Comparison of ENCODE assay signal across 8 cellular contexts in the genomic region with DNA sequence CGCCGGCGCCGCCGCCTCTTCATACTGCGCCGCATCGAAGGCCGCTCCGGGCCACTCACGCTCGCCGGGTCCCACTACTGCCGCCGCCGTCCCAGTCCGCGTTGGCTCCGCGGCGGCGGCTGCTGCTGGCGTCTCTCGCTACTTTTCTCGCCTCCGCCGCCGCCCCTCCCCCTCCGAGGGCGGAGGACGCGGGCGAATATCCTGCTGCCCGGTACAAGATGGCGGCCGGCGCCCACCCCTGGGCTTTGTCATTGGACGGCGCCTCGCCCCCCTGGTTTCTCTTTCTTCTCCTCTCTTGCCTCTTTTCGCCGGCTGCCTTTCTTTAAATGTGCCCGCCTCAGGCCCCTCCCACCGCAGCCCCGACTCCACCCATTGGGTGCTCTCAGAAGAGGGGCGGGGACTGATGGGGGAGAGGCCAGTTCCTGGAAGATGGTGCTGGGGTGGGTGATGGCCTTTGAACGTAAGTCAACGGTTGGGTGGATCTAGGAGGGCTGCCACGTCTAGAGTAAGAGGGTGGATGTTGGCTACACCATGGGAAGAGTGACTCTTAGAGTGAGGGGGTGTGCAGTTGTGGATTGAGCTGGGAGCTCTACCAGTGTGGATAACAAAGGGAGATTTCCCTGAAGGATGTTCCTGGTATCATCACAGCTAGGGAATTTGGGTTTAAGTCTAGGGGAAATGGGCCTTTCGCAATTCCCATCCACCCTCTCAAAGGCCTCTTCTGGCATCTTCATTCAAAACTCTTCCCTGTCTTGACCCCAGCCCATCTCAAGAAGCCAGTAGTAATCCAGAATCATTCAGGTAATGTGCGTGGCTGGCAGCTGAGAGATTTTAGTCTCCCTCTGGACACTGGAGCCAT. TPM values are rescaled to one million over a fixed set of nuclear protein-coding genes. Genes with fewer than 3 reads are reported as not detected.
DNase-seq lines count a peak whose midpoint lies in the region; ATAC-seq and TF ChIP-seq lines count a peak whose summit lies in the region.

A gene (minus strand): TSS at position 297 of the 859 bp plus-strand sequence. CDS start 262 bp downstream, at position 35.

- peak within 1 kb of the TSS; percentile 93 for H3K9ac ChIP-seq in GM23248

- in situ Hi-C loops in GM23248 (cut with MboI) = no loop called here

- peaks cover 10% of the 10 kb centered on the region for H3K4me1 Mint-ChIP-seq in activated T-helper 17 cell treated with anti-CD3 and anti-CD28 coated beads, Interleukin-2, amount 50 U/mL, for 72 hours
- H3K4me1 Mint-ChIP-seq in nephron = peaks cover 16% of the 10 kb centered on the region
- peaks cover 36% of the 10 kb centered on the region for H3K4me1 Mint-ChIP-seq in stimulated activated naive CD8-positive, alpha-beta T cell treated with anti-CD3 and anti-CD28 coated beads, Interleukin-15, Interleukin-2, amounts not matched to agents 100 ng/mL and 50 ng/mL, for 24 hours (ENCODE audit: low read depth)

- DNase-seq in DMS79 treated with DMSO at 0.1 percent for 48 hours (lab: John Stamatoyannopoulos, UW) (peak; percentile 86), GM23248 (peak; percentile 98), LHCN-M2 (ENCODE audit: low read depth) (peak; percentile 97), RWPE1 (ENCODE audit: low spot score) (peak; percentile 90), fibroblast of peridontal ligament (ENCODE audit: extremely low read depth) (peak; percentile 93)

- ATAC-seq in activated T-helper 17 cell treated with anti-CD3 and anti-CD28 coated beads, Interleukin-2, amount 50 U/mL, for 72 hours (replicated peaks) = peak; percentile 84

- H3K27me3 ChIP-seq in GM23248 (replicated peaks; ENCODE audit: insufficient read depth) = no peaks in the 10 kb centered on the region

- peaks cover 34% of the 10 kb centered on the region for H3K79me2 ChIP-seq in GM23248 (ENCODE audit: insufficient read depth)

- H3K9me3 Mint-ChIP-seq in activated T-helper 17 cell treated with anti-CD3 and anti-CD28 coated beads, Interleukin-2, amount 50 U/mL, for 72 hours = no peaks in the 10 kb centered on the region
- peaks cover 5% of the 10 kb centered on the region for H3K9me3 Mint-ChIP-seq in nephron
- no peaks in the 10 kb centered on the region for H3K9me3 Mint-ChIP-seq in stimulated activated naive CD8-positive, alpha-beta T cell treated with anti-CD3 and anti-CD28 coated beads, Interleukin-15, Interleukin-2, amounts not matched to agents 100 ng/mL and 50 ng/mL, for 24 hours

- no peak for TF ChIP-seq CTCF in RWPE1 (conservative IDR thresholded peaks at IDR 0.05; ENCODE audit: low read depth)
- no peak for TF ChIP-seq CTCF in nephron (IDR thresholded peaks at IDR 0.05; ENCODE audit: unreplicated experiment in 3 of 3)

- peak within 1 kb of the TSS; percentile 97 for H3K4me2 ChIP-seq in GM23248 (ENCODE audit: unreplicated experiment)

- WGBS in GM23248 (ENCODE audit: low coverage in 1 of 2, low lambda C conversion rate in 2 of 2, missing lambda C conversion rate in 2 of 2), 2 experiments = 3 to 13% methylated on average over 12 to 51 of the region's 51 CpGs

- peaks cover 53% of the 10 kb centered on the region for H3F3A ChIP-seq in GM23248 (ENCODE audit: insufficient read depth)

- H3K27ac Mint-ChIP-seq in activated T-helper 17 cell treated with anti-CD3 and anti-CD28 coated beads, Interleukin-2, amount 50 U/mL, for 72 hours = peak within 1 kb of the TSS; percentile 93
- H3K27ac Mint-ChIP-seq in nephron = peak within 1 kb of the TSS; percentile 87 to 94 (median 90)
- peak within 1 kb of the TSS; percentile 89 for H3K27ac Mint-ChIP-seq in stimulated activated naive CD8-positive, alpha-beta T cell treated with anti-CD3 and anti-CD28 coated beads, Interleukin-15, Interleukin-2, amounts not matched to agents 100 ng/mL and 50 ng/mL, for 24 hours

- H3K27me3 Mint-ChIP-seq in activated T-helper 17 cell treated with anti-CD3 and anti-CD28 coated beads, Interleukin-2, amount 50 U/mL, for 72 hours = no peaks in the 10 kb centered on the region
- no peaks in the 10 kb centered on the region for H3K27me3 Mint-ChIP-seq in nephron (ENCODE audit: low read depth)
- H3K27me3 Mint-ChIP-seq in stimulated activated naive CD8-positive, alpha-beta T cell treated with anti-CD3 and anti-CD28 coated beads, Interleukin-15, Interleukin-2, amounts not matched to agents 100 ng/mL and 50 ng/mL, for 24 hours = no peaks in the 10 kb centered on the region

- H3K9me3 ChIP-seq in GM23248 (ENCODE audit: low read depth) = no peaks in the 10 kb centered on the region

- H3K4me3 ChIP-seq in GM23248 = peak within 1 kb of the TSS; percentile 100

- peak within 1 kb of the TSS; percentile 66 for H2AFZ ChIP-seq in GM23248

- H3K9me2 ChIP-seq in GM23248 (ENCODE audit: insufficient read depth) = no peaks in the 10 kb centered on the region

- peaks cover 8% of the 10 kb centered on the region for H3K36me3 Mint-ChIP-seq in activated T-helper 17 cell treated with anti-CD3 and anti-CD28 coated beads, Interleukin-2, amount 50 U/mL, for 72 hours (ENCODE audit: low read depth)
- H3K36me3 Mint-ChIP-seq in nephron (ENCODE audit: low read depth) = no peaks in the 10 kb centered on the region
- H3K36me3 Mint-ChIP-seq in stimulated activated naive CD8-positive, alpha-beta T cell treated with anti-CD3 and anti-CD28 coated beads, Interleukin-15, Interleukin-2, amounts not matched to agents 100 ng/mL and 50 ng/mL, for 24 hours (ENCODE audit: low read depth) = no peaks in the 10 kb centered on the region

- CTCF ChIA-PET in RWPE1 (lab: Yijun Ruan, JAX) = interaction anchor here (0.5 to 3.0 kb wide), 13 partner anchors 43 to 581 kb away, joined by 3 to 30 read pairs (median 4); no protein-coding TSS in a partner anchor

- H3K36me3 ChIP-seq in GM23248 (ENCODE audit: low read depth) = peaks cover 21% of the 10 kb centered on the region

- H3K4me3 Mint-ChIP-seq in activated T-helper 17 cell treated with anti-CD3 and anti-CD28 coated beads, Interleukin-2, amount 50 U/mL, for 72 hours = peak within 1 kb of the TSS; percentile 81
- peak within 1 kb of the TSS; percentile 86 to 93 (median 93) for H3K4me3 Mint-ChIP-seq in nephron
- peak within 1 kb of the TSS; percentile 94 for H3K4me3 Mint-ChIP-seq in stimulated activated naive CD8-positive, alpha-beta T cell treated with anti-CD3 and anti-CD28 coated beads, Interleukin-15, Interleukin-2, amounts not matched to agents 100 ng/mL and 50 ng/mL, for 24 hours

- no peaks in the 10 kb centered on the region for H4K20me1 ChIP-seq in GM23248 (ENCODE audit: insufficient read depth)

- H3K4me1 ChIP-seq in GM23248 (ENCODE audit: insufficient read depth) = peaks cover 31% of the 10 kb centered on the region

- POLR2A ChIA-PET in RWPE1 (lab: Yijun Ruan, JAX; ENCODE audit: low non-redundant PET) = no interaction called here

- peak within 1 kb of the TSS; percentile 83 for H3K27ac ChIP-seq in GM23248
- peak within 1 kb of the TSS; percentile 74 for H3K27ac ChIP-seq in RWPE1

RNA-seq across cellular contexts. Expression of the gene that starts here (rescaled TPM):
- 77.6 and 124 TPM in 2 replicates for total RNA-seq in GM23248 (2014; rRNA removed; shearing (Covaris generic))
- 23.1 and 29.8 TPM in 2 replicates for polyA plus RNA-seq in GM23248 (2016; fragmentation: Nextera tagmentation; extraction: Ambion mirVana)
- total RNA-seq in LHCN-M2 (2014; rRNA removed) = 44.4 and 54.9 TPM in 2 replicates
- polyA plus RNA-seq in LHCN-M2 (2012) = 26.7 TPM
- 10 to 100 TPM; 19.4 to 28.5 TPM for total RNA-seq in activated T-helper 17 cell treated with anti-CD3 and anti-CD28 coated beads, Interleukin-2, amount 50 U/mL, for 72 hours

Comparison
In these comparisons a context has a peak if more than half of its experiments do, and no peak if none do; other contexts are left out.
1. Peak in every context shown above with its lines: DNase-seq, ATAC-seq, H3K4me3 ChIP-seq and H3K27ac ChIP-seq.